ENCODE assay signal across 8 cellular contexts in the genomic region with DNA sequence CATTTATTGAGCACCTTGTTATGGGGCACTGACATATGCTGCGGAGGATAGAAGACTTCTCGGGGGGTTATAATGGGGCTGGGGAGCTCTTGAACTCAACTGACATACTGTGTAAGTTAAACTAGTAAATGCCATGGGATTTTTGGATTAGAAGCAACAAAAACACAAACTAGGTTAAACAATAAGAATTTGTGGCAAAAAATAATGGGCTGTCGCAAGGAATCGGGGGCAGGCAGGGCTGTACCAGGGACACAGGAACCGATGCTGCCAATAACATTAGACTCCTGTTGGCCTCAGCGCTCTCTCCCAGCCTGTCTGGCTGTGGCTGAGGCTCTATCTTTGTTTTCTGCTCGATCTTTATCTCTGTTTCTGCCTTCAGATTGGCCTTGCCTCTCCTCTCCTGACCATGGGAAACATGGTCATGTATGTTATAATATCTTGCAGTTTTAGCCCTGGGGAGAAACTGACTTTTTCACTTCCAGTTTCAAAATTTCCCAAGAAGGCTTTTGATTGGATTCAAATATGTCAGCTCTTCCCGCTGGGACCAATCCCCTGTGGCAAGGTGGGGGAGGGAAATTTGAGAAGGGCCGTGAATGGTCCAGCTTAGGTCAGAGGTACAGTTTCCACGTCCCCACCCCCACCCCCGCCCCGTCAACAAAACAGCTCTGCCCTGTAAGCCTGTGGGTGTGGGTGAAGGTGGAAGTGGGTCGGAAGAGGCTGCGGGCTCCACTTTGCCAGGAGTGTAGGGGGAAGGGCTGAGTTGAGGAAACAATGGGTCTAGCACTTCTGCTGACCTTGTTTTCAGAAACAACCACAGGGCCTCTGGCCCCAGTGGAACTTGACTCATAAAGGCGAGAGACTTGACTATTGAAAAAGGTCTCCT.
A peak's percentile ranks its signal among the peaks of the same experiment; 100 is the strongest.
DNase-seq lines count a peak whose midpoint lies in the region; ATAC-seq and TF ChIP-seq lines count a peak whose summit lies in the region.

No MANE protein-coding gene starts in this region.

- H3K27ac ChIP-seq in cingulate gyrus (ENCODE audit: low read depth, low read length) (peak overlapping the region; percentile 84), left lung (peak overlapping the region; percentile 81 to 96)

- H3K4me3 ChIP-seq in NB4 (ENCODE audit: low read depth, low read length): peak overlapping the region; percentile 64
- peak overlapping the region in 1 of 2 donors; percentile 41 for H3K4me3 ChIP-seq in left lung

- TF ChIP-seq CTCF in GM13976 (IDR thresholded peaks at IDR 0.05; ENCODE audit: borderline replicate concordance, control extremely low read depth, extremely low read depth, insufficient read depth, missing control alignments): no peak
- TF ChIP-seq CTCF in NB4 (IDR thresholded peaks at IDR 0.05; ENCODE audit: low read depth, low read length): no peak
- no peak for TF ChIP-seq CTCF in WTC11 (IDR thresholded peaks at IDR 0.05)
- no peak for TF ChIP-seq CTCF in left lung (IDR thresholded peaks at IDR 0.05)

- POLR2A ChIA-PET in WTC11 (lab: Charles Lee): interaction anchor here (1.6 to 5.0 kb wide), 2 partner anchors 161 to 166 kb away, joined by 5 to 78 read pairs; a partner anchor contains a TSS

- H3K4me1 Mint-ChIP-seq in WTC11: peaks cover 52% of the 10 kb centered on the region

- no peaks in the 10 kb centered on the region for H3K9me3 ChIP-seq in left lung

- no peaks in the 10 kb centered on the region for H3K27me3 ChIP-seq in left lung

- in situ Hi-C loops in GM13976 (cut with MboI; ENCODE audit: low sequenced_read_pairs, unreplicated experiment): loop anchor here (10.0 kb wide), 1 partner anchor 164 kb away; a partner anchor contains a TSS

- ATAC-seq in HG02610 (IDR thresholded peaks at IDR 0.05; ENCODE audit: unreplicated experiment) (peak; percentile 41), WTC11 (peak; percentile 17), left lung (peak; percentile 61)

- CTCF ChIA-PET in WTC11 (lab: Charles Lee): interaction anchor here (0.6 to 1.9 kb wide), 3 partner anchors 161 to 541 kb away, joined by 3 to 11 read pairs (median 5); a partner anchor contains a TSS

- peak; percentile 32 for TF ChIP-seq POLR2A in NB4 (IDR thresholded peaks at IDR 0.05; ENCODE audit: extremely low read depth, insufficient read length)

- no peaks in the 10 kb centered on the region for H3K36me3 Mint-ChIP-seq in WTC11

- intact Hi-C loops in left lung (cut with DNase I): loop anchor here in 1 of 2 donors (2.0 kb wide), 1 partner anchor 308 kb away; no protein-coding TSS in a partner anchor

- H3K36me3 ChIP-seq in left lung: no peaks in the 10 kb centered on the region

- peak; percentile 66 for DNase-seq in GM13976 (ENCODE audit: low spot score)
- peak; percentile 95 for DNase-seq in NB4 (ENCODE audit: low read depth)
- DNase-seq in WTC11 (ENCODE audit: low spot score): peak; percentile 36
- peak; percentile 82 to 88 for DNase-seq in left lung
- DNase-seq in stimulated activated CD4-positive, alpha-beta T cell treated with anti-CD3 and anti-CD28 coated beads, Interleukin-4, amount 100 ng/mL, for 48 hours (ENCODE audit: low read depth in 2 of 2): peak; percentile 28 to 64
- no peak for DNase-seq in NCI-H446 (lab: John Stamatoyannopoulos, UW)

- H3K4me1 ChIP-seq in left lung: peaks cover 32 to 62% of the 10 kb centered on the region in 2 donors

- peak overlapping the region; percentile 94 for H3K27ac Mint-ChIP-seq in WTC11

- H3K9me3 Mint-ChIP-seq in WTC11: no peaks in the 10 kb centered on the region

- H3K4me3 Mint-ChIP-seq in WTC11: peak overlapping the region; percentile 68

- H3K27me3 Mint-ChIP-seq in WTC11 (ENCODE audit: low read depth): peaks cover 36% of the 10 kb centered on the region

TF ChIP-seq in WTC11, 78 proteins besides CTCF, POLR2A, EP300 and RAD21:
- TF ChIP-seq OVOL2 (CRISPR knock-in tag; IDR thresholded peaks at IDR 0.05; ENCODE audit: borderline replicate concordance) (no peak), GRHL2 (CRISPR knock-in tag; IDR thresholded peaks at IDR 0.05; ENCODE audit: insufficient replicate concordance, severe bottlenecking) (no peak), ATF1 (CRISPR knock-in tag; IDR thresholded peaks at IDR 0.05) (no peak), ZNF396 (CRISPR knock-in tag; IDR thresholded peaks at IDR 0.05; ENCODE audit: borderline replicate concordance) (no peak), CREB1 (CRISPR knock-in tag; IDR thresholded peaks at IDR 0.05) (no peak), MYBL2 (CRISPR knock-in tag; IDR thresholded peaks at IDR 0.05) (no peak), KAT7 (CRISPR knock-in tag; IDR thresholded peaks at IDR 0.05; ENCODE audit: borderline replicate concordance) (no peak), SMAD3 (CRISPR knock-in tag; IDR thresholded peaks at IDR 0.05; ENCODE audit: borderline replicate concordance) (no peak), RORB (CRISPR knock-in tag; IDR thresholded peaks at IDR 0.05) (no peak)
- TF ChIP-seq, protein P1, sequence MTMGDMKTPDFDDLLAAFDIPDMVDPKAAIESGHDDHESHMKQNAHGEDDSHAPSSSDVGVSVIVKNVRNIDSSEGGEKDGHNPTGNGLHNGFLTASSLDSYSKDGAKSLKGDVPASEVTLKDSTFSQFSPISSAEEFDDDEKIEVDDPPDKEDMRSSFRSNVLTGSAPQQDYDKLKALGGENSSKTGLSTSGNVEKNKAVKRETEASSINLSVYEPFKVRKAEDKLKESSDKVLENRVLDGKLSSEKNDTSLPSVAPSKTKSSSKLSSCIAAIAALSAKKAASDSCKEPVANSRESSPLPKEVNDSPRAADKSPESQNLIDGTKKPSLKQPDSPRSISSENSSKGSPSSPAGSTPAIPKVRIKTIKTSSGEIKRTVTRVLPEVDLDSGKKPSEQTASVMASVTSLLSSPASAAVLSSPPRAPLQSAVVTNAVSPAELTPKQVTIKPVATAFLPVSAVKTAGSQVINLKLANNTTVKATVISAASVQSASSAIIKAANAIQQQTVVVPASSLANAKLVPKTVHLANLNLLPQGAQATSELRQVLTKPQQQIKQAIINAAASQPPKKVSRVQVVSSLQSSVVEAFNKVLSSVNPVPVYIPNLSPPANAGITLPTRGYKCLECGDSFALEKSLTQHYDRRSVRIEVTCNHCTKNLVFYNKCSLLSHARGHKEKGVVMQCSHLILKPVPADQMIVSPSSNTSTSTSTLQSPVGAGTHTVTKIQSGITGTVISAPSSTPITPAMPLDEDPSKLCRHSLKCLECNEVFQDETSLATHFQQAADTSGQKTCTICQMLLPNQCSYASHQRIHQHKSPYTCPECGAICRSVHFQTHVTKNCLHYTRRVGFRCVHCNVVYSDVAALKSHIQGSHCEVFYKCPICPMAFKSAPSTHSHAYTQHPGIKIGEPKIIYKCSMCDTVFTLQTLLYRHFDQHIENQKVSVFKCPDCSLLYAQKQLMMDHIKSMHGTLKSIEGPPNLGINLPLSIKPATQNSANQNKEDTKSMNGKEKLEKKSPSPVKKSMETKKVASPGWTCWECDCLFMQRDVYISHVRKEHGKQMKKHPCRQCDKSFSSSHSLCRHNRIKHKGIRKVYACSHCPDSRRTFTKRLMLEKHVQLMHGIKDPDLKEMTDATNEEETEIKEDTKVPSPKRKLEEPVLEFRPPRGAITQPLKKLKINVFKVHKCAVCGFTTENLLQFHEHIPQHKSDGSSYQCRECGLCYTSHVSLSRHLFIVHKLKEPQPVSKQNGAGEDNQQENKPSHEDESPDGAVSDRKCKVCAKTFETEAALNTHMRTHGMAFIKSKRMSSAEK (CRISPR knock-in tag; IDR thresholded peaks at IDR 0.05; ENCODE audit: borderline replicate concordance): no peak
- TF ChIP-seq, protein P2, sequence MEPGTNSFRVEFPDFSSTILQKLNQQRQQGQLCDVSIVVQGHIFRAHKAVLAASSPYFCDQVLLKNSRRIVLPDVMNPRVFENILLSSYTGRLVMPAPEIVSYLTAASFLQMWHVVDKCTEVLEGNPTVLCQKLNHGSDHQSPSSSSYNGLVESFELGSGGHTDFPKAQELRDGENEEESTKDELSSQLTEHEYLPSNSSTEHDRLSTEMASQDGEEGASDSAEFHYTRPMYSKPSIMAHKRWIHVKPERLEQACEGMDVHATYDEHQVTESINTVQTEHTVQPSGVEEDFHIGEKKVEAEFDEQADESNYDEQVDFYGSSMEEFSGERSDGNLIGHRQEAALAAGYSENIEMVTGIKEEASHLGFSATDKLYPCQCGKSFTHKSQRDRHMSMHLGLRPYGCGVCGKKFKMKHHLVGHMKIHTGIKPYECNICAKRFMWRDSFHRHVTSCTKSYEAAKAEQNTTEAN (CRISPR knock-in tag; IDR thresholded peaks at IDR 0.05): no peak
- TF ChIP-seq, protein P3, sequence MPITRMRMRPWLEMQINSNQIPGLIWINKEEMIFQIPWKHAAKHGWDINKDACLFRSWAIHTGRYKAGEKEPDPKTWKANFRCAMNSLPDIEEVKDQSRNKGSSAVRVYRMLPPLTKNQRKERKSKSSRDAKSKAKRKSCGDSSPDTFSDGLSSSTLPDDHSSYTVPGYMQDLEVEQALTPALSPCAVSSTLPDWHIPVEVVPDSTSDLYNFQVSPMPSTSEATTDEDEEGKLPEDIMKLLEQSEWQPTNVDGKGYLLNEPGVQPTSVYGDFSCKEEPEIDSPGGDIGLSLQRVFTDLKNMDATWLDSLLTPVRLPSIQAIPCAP (CRISPR knock-in tag; IDR thresholded peaks at IDR 0.05): no peak
- TF ChIP-seq, protein P4, sequence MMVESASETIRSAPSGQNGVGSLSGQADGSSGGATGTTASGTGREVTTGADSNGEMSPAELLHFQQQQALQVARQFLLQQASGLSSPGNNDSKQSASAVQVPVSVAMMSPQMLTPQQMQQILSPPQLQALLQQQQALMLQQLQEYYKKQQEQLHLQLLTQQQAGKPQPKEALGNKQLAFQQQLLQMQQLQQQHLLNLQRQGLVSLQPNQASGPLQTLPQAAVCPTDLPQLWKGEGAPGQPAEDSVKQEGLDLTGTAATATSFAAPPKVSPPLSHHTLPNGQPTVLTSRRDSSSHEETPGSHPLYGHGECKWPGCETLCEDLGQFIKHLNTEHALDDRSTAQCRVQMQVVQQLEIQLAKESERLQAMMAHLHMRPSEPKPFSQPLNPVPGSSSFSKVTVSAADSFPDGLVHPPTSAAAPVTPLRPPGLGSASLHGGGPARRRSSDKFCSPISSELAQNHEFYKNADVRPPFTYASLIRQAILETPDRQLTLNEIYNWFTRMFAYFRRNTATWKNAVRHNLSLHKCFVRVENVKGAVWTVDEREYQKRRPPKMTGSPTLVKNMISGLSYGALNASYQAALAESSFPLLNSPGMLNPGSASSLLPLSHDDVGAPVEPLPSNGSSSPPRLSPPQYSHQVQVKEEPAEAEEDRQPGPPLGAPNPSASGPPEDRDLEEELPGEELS (CRISPR knock-in tag; IDR thresholded peaks at IDR 0.05): no peak
TF ChIP-seq in WTC11: peak in this region for 0.

Comparison
In these comparisons a context has a peak if more than half of its experiments do, and no peak if none do; other contexts are left out.
1. DNase-seq: peak in GM13976 (single experiment), NB4 (single experiment), WTC11 (single experiment), left lung (2 of 2) and stimulated activated CD4-positive, alpha-beta T cell treated with anti-CD3 and anti-CD28 coated beads, Interleukin-4, amount 100 ng/mL, for 48 hours (2 of 2); none in NCI-H446 (0 of 2).
2. Peak in every context shown above with its lines, with median percentiles within 50 percentile points of each other: ATAC-seq.